ENCODE assay signal across 8 cellular contexts in the genomic region with DNA sequence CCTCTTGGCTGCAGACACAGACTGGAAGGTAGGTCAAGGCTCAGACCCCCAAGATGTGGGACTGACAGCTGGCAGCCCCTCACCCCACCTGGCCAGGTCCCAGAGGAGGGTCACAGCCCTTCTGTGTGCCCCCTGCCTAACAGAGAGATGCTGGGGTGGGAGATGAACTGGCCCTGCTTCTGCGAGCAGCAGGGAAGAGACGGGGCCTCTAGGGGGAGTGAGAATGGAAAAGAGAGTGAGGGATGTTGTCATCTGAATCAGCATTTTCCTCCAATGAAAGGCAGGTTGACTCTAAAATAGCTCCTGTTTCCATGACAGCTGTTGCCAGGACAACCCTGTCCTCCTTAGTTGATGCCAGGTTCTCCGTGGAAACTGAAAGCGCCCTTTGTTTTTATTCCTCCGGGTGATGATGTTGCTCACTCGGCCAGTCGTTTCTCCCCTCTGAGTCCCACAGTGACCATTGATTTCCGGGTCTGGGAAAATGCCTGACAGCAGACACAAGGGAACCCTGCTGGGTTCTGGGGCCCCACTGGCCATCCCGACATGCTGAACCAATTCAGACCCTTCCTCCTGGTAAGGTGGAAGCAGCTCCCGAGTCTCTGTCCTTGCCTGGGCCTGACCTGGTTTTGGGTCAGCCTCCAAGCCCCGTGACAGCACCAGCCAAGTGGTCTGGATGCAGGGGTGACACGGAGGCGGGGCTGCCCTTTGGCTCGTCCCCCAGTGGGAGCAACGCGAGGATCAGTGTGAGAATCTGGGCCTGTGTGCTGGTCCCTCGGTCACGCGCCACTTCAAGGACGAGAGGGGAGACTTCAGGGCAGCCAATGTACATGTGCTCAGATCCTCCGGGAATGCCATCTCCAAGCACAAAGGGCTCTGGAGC. TPM values are rescaled to one million over a fixed set of nuclear protein-coding genes. Genes with fewer than 3 reads are reported as not detected.
A peak's percentile ranks its signal among the peaks of the same experiment; 100 is the strongest.
DNase-seq lines count a peak whose midpoint lies in the region; ATAC-seq and TF ChIP-seq lines count a peak whose summit lies in the region.

No MANE protein-coding gene starts in this region.

- ATAC-seq in HG02610 (IDR thresholded peaks at IDR 0.05; ENCODE audit: unreplicated experiment): peak; percentile 73

- H3K36me3 ChIP-seq in GM06990 (ENCODE audit: control insufficient read depth, insufficient read depth, low read length) (no peaks in the 10 kb centered on the region), brain microvascular endothelial cell (replicated peaks) (no peaks in the 10 kb centered on the region), sigmoid colon (no peaks in the 10 kb centered on the region), esophagus squamous epithelium (no peaks in the 10 kb centered on the region)

- H3K4me3 ChIP-seq in GM06990 (replicated peaks; ENCODE audit: low read depth, low read length): no peak overlapping the region
- H3K4me3 ChIP-seq in brain microvascular endothelial cell (ENCODE audit: low read depth, low read length): peak overlapping the region; percentile 33
- H3K4me3 ChIP-seq in sigmoid colon: no peak overlapping the region
- peak overlapping the region in 1 of 4 donors; percentile 24 for H3K4me3 ChIP-seq in esophagus squamous epithelium

- intact Hi-C loops in sigmoid colon (cut with DNase I): no loop called here
- intact Hi-C loops in esophagus squamous epithelium (cut with DNase I): no loop called here

- in situ Hi-C loops in brain microvascular endothelial cell (cut with HindIII; ENCODE audit: low pct_ligation_motif_present, low sequenced_read_pairs): no loop called here

- TF ChIP-seq POLR2A in sigmoid colon (IDR thresholded peaks at IDR 0.05): no peak
- no peak for TF ChIP-seq POLR2A in esophagus squamous epithelium (IDR thresholded peaks at IDR 0.05)

- no peaks in the 10 kb centered on the region; the same call in 1 of the 2 replicates for H3K27me3 ChIP-seq in GM06990 (replicated peaks; ENCODE audit: control insufficient read depth, insufficient read depth, low read length)
- no peaks in the 10 kb centered on the region for H3K27me3 ChIP-seq in brain microvascular endothelial cell (replicated peaks)
- H3K27me3 ChIP-seq in sigmoid colon: peaks cover 2 to 7% (median 3%) of the 10 kb centered on the region in 3 donors
- H3K27me3 ChIP-seq in esophagus squamous epithelium: peaks cover 0 to 10% (median 0%) of the 10 kb centered on the region in 4 donors

- H3K9me3 ChIP-seq in sigmoid colon (no peaks in the 10 kb centered on the region), esophagus squamous epithelium (no peaks in the 10 kb centered on the region)

- peaks cover 0 to 13% (median 5%) of the 10 kb centered on the region in 4 donors for H3K4me1 ChIP-seq in sigmoid colon
- H3K4me1 ChIP-seq in esophagus squamous epithelium: peaks cover 0 to 5% (median 2%) of the 10 kb centered on the region in 3 donors

- DNase-seq in GM06990 (ENCODE audit: extremely low read depth, insufficient read length) (peak; percentile 68), NCI-H1092 treated with DMSO at 0.1 percent for 48 hours (lab: John Stamatoyannopoulos, UW) (peak; percentile 91), SKM-1 treated with dmso at 0.1 percent for 144 hours (lab: John Stamatoyannopoulos, UW; ENCODE audit: unreplicated experiment) (peak; percentile 48), brain microvascular endothelial cell (peak; percentile 100), iPS DF 19.7 (ENCODE audit: low read depth, low spot score) (peak; percentile 95), sigmoid colon (peak; percentile 83), esophagus squamous epithelium (lab: John Stamatoyannopoulos, UW) (no peak)

- TF ChIP-seq EP300 in sigmoid colon (IDR thresholded peaks at IDR 0.05): no peak

- TF ChIP-seq CTCF in GM06990 (IDR thresholded peaks at IDR 0.05; ENCODE audit: insufficient read depth, low read length, poor library complexity, severe bottlenecking) (peak; percentile 59), brain microvascular endothelial cell (IDR thresholded peaks at IDR 0.05; ENCODE audit: low read depth, low read length, missing control alignments) (peak; percentile 88), sigmoid colon (IDR thresholded peaks at IDR 0.05) (peak in 1 of 4 experiments; percentile 17), esophagus squamous epithelium (IDR thresholded peaks at IDR 0.05) (peak in 3 of 6 experiments; percentile 5 to 43 (median 7))

- 33 to 37% methylated on average over 21 of the region's 21 CpGs for WGBS in sigmoid colon, 2 donors
- 25 to 43% methylated on average over 11 to 14 of the region's 21 CpGs for WGBS in esophagus squamous epithelium, 2 donors

- H3K27ac ChIP-seq in brain microvascular endothelial cell: peak overlapping the region; percentile 76
- peak overlapping the region in 3 of 4 donors; percentile 28 to 60 (median 52) for H3K27ac ChIP-seq in sigmoid colon
- H3K27ac ChIP-seq in esophagus squamous epithelium: peak overlapping the region in 2 of 4 donors; percentile 25 to 44

RNA-seq across cellular contexts. Expression of gene NDRG4, which starts 4.7 kb away (rescaled TPM):
- total RNA-seq in sigmoid colon (10 to 100 TPM in 3 of 4 donors, 1 to 10 TPM in 1; 6.4 to 21.0 (median 16.8) TPM), esophagus squamous epithelium (10 to 100 TPM; 19.9 to 62.1 (median 27.8) TPM)
- polyA plus RNA-seq in sigmoid colon: 10 to 100 TPM in 1 of 3 donors, 1 to 10 TPM in 2; 3.6 to 17.3 (median 9.4) TPM

RNA-seq across cellular contexts. Expression of gene SETD6, which starts 20.1 kb away (rescaled TPM):
- total RNA-seq in sigmoid colon: 10 to 100 TPM; 15.5 to 23.5 (median 19.9) TPM
- polyA plus RNA-seq in sigmoid colon: 10 to 100 TPM in 1 of 3 donors, 1 to 10 TPM in 2; 3.6 to 11.6 (median 4.6) TPM
- 10 to 100 TPM; 12.9 to 46.0 (median 18.0) TPM for total RNA-seq in esophagus squamous epithelium
